Comparison of ENCODE assay signal across 21 cellular contexts in genomic region chr6:82348130-82348529, GRCh38. TPM values are rescaled to one million over a fixed set of nuclear protein-coding genes. Genes with fewer than 3 reads are reported as not detected.
DNase-seq lines count a peak whose midpoint lies in the region; ATAC-seq and TF ChIP-seq lines count a peak whose summit lies in the region.
"Had no signal": no experiment of that assay in that cellular context is flagged by ENCODE, and none has a peak within 500 bp of the region (broad histone marks: within the 10 kb centered on the region; RNA-seq: fewer than 3 reads in every experiment).

No MANE protein-coding gene starts in this region.

- CTCF ChIA-PET in RWPE1 (lab: Yijun Ruan, JAX), result interaction anchor here (0.6 kb wide), 1 partner anchor 134 kb away, joined by 3 read pairs; no protein-coding TSS in a partner anchor

- peak; percentile 17 for TF ChIP-seq CTCF in fibroblast of villous mesenchyme (IDR thresholded peaks at IDR 0.05; ENCODE audit: insufficient read depth, low read depth, low read length)
- TF ChIP-seq CTCF in RWPE1 (conservative IDR thresholded peaks at IDR 0.05; ENCODE audit: low read depth), result no peak

- POLR2A ChIA-PET in RWPE1 (lab: Yijun Ruan, JAX; ENCODE audit: low non-redundant PET), result no interaction called here

- no peak overlapping the region for H3K27ac ChIP-seq in RWPE1
- H3K27ac ChIP-seq: prostate gland, vagina had no signal

- DNase-seq in Caki2 (ENCODE audit: low read depth) (peak; percentile 4), HT1080 (ENCODE audit: low read depth) (peak; percentile 36), RPMI7951 (ENCODE audit: low read depth) (peak; percentile 85), fibroblast of villous mesenchyme (ENCODE audit: low read depth) (no peak), amniotic stem cell (lab: John Stamatoyannopoulos, UW) (no peak), RWPE1 (ENCODE audit: low spot score) (no peak)
- DNase-seq: activated CD4-positive, alpha-beta T cell treated with anti-CD3 and anti-CD28 coated beads, Interleukin-2, amount 50 U/mL, for 48 hours; activated naive CD4-positive, alpha-beta T cell; activated T-cell treated with anti-CD3 and anti-CD28 coated beads for 4 hours; foreskin melanocyte; midbrain; NCI-H2029; NCI-H526 treated with DMSO at 0.1 percent for 48 hours; nephron progenitor cell; small intestine; stimulated activated CD4-positive, alpha-beta T cell treated with anti-CD3 and anti-CD28 coated beads, Interleukin-4, amount 100 ng/mL, for 4 hours; SW 1271 had no signal

- H3K4me3 ChIP-seq in fibroblast of villous mesenchyme (ENCODE audit: low read depth, low read length), result no peak overlapping the region
- H3K4me3 ChIP-seq: prostate gland, vagina had no signal

- in situ Hi-C loops in Caki2 (cut with HindIII; ENCODE audit: low pct_unique_long_range_greater_than_20kb, low sequenced_read_pairs), result no loop called here

- ATAC-seq in GM21723 (IDR thresholded peaks at IDR 0.05; ENCODE audit: unreplicated experiment) (no peak), GM19467 (IDR thresholded peaks at IDR 0.05; ENCODE audit: unreplicated experiment) (no peak)

RNA-seq across cellular contexts. Expression of gene TPBG, which starts 15.5 kb away (rescaled TPM):
- total RNA-seq in Caki2 (2014; rRNA removed; shearing (Covaris generic); ENCODE audit: low replicate concordance), result 26.5 and 28.9 TPM in 2 replicates
- 34.3 and 42.6 TPM in 2 replicates for total RNA-seq in HT1080 (2014; rRNA removed; shearing (Covaris generic))
- polyA plus RNA-seq in HT1080 (2015; cell fraction: cytosol; rRNA removed), result 91.3 and 93.3 TPM in 2 replicates
- polyA plus RNA-seq in HT1080 (2015; cell fraction: nucleus; rRNA removed), result 215 and 261 TPM in 2 replicates
- 65.2 and 68.2 TPM in 2 replicates for total RNA-seq in RPMI7951 (2014; rRNA removed; shearing (Covaris generic))
- total RNA-seq in fibroblast of villous mesenchyme, result 47.5 and 67.0 TPM in 2 replicates

Comparison
In these comparisons a context has a peak if more than half of its experiments do, and no peak if none do; other contexts are left out.
1. DNase-seq: peak in Caki2 (single experiment), HT1080 (single experiment) and RPMI7951 (single experiment); none in fibroblast of villous mesenchyme (single experiment), amniotic stem cell (single experiment) and RWPE1 (single experiment).